In the genomic region with DNA sequence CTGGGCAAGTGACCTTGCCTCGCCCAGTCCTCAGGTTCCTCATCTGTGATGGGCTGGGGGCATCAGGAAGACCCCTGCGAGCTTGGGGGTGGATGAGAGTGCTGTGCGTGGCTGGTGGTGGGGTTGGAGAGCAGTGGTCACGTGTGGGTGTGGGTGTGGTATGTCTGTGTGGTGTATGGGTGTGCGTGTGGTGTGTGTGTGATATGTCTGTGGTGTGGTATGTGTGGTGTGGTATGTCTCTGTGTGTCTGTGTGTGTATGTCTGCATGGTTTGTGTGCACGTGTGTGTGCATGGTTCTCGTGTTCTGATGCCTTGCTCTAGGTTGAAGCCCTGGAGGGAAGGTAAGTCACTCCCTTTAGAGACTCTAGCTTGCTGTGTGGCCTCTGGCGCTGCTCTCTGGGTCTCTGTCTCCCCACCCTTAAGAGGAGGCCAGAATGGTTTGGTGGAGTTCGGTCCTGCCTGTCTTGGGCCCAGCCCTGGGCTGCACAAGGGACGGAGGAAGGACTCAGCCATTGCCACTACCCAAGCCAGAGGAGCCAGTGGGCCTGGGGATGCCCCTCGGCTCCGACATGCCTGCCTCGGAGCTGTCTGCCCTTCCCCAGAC, we compare ENCODE assay signal across 14 cellular contexts.
A peak's percentile ranks its signal among the peaks of the same experiment; 100 is the strongest.
DNase-seq lines count a peak whose midpoint lies in the region; ATAC-seq, FAIRE-seq and TF ChIP-seq lines count a peak whose summit lies in the region.
"Had no signal": no experiment of that assay in that cellular context is flagged by ENCODE, and none has a peak within 500 bp of the region (broad histone marks: within the 10 kb centered on the region; RNA-seq: fewer than 3 reads in every experiment).

No MANE protein-coding gene starts in this region.

- H4K20me1 ChIP-seq in PC-9 (ENCODE audit: insufficient read depth), result peaks cover 3% of the 10 kb centered on the region; the same call in 1 of the 2 replicates
- H4K20me1 ChIP-seq in endothelial cell of umbilical vein (replicated peaks; ENCODE audit: control insufficient read depth, extremely low read depth, insufficient read depth, low read length), result no peaks in the 10 kb centered on the region
- peaks cover 12% of the 10 kb centered on the region; the same call in 1 of the 2 replicates for H4K20me1 ChIP-seq in HepG2 (ENCODE audit: insufficient read depth, low read length)

- peak overlapping the region; percentile 70 for H3K4me2 ChIP-seq in PC-9
- no peak overlapping the region for H3K4me2 ChIP-seq in endothelial cell of umbilical vein (ENCODE audit: insufficient read depth, low read length)
- no peak overlapping the region for H3K4me2 ChIP-seq in HepG2 (ENCODE audit: low read depth, low read length)

- no peak for ATAC-seq in CD4-positive, CD25-positive, alpha-beta regulatory T cell (ENCODE audit: low read depth in 2 of 2)
- ATAC-seq in HepG2, result no peak
- no peak for ATAC-seq in mucosa of descending colon
- ATAC-seq: activated CD8-positive, alpha-beta memory T cell treated with anti-CD3 and anti-CD28 coated beads, Interleukin-2, amount 10 ng/mL, durations not matched to agents 7 days and 5 days had no signal

- intact Hi-C loops in PC-9 (cut with micrococcal nuclease; ENCODE audit: unreplicated experiment) (loop anchor here (2.0 kb wide), 2 partner anchors 22 to 30 kb away; no protein-coding TSS in a partner anchor), endothelial cell of umbilical vein (cut with micrococcal nuclease) (loop anchor here (1.0 to 5.0 kb wide), 2 partner anchors 36 to 73 kb away; no protein-coding TSS in a partner anchor), HepG2 (cut with micrococcal nuclease; ENCODE audit: unreplicated experiment) (no loop called here), mucosa of descending colon (cut with DNase I, micrococcal nuclease) (no loop called here)

- WGBS in HepG2 (ENCODE audit: low lambda C conversion rate), result 99% methylated on average over 7 of the region's 13 CpGs

- no peaks in the 10 kb centered on the region for H3K36me3 Mint-ChIP-seq in CD4-positive, CD25-positive, alpha-beta regulatory T cell
- H3K36me3 Mint-ChIP-seq: activated CD8-positive, alpha-beta memory T cell treated with anti-CD3 and anti-CD28 coated beads, Interleukin-2, amount 10 ng/mL, durations not matched to agents 7 days and 5 days had no signal

- CTCF ChIA-PET in PC-9 (lab: Charles Lee), result interaction anchor here (1.0 kb wide), 1 partner anchor 20 kb away, joined by 3 read pairs; no protein-coding TSS in a partner anchor
- CTCF ChIA-PET in endothelial cell of umbilical vein (lab: Charles Lee), result interaction anchor here (1.0 to 1.8 kb wide), 6 partner anchors 17 to 250 kb away, joined by 3 to 8 read pairs (median 4); no protein-coding TSS in a partner anchor
- CTCF ChIA-PET in HepG2 (lab: Yijun Ruan, JAX; ENCODE audit: low intra/inter-chr PET ratio, low total read pairs), result no interaction called here

- DNase-seq in CD4-positive, CD25-positive, alpha-beta regulatory T cell, result no peak
- DNase-seq in PC-9 (no peak), endothelial cell of umbilical vein (ENCODE audit: low read depth, low spot score) (no peak), HepG2 (ENCODE audit: low spot score) (no peak), mucosa of descending colon (no peak), HUDEP-2 (lab: John Stamatoyannopoulos, UW; ENCODE audit: unreplicated experiment in 76 of 76) (no peak)
- no peak for DNase-seq in activated effector memory CD4-positive, alpha-beta T cell treated with Interleukin-2 at 50 U/mL for 16 hours
- DNase-seq: activated CD8-positive, alpha-beta memory T cell treated with anti-CD3 and anti-CD28 coated beads, Interleukin-2, amount 10 ng/mL, durations not matched to agents 7 days and 5 days; activated naive CD4-positive, alpha-beta T cell treated with anti-CD3 and anti-CD28 coated beads, Interleukin-2, amount 50 U/mL, for 16 hours; MV-4-11; stimulated activated CD4-positive, alpha-beta T cell treated with anti-CD3 and anti-CD28 coated beads, Interleukin-1b, Interleukin-23, amount 100 ng/mL, for 48 hours had no signal

- H3F3A ChIP-seq in PC-9 (ENCODE audit: insufficient read depth, low read depth), result peaks cover 15% of the 10 kb centered on the region; the same call in 1 of the 2 replicates

- TF ChIP-seq CTCF in PC-9 (conservative IDR thresholded peaks at IDR 0.05) (no peak), endothelial cell of umbilical vein (IDR thresholded peaks at IDR 0.05; ENCODE audit: extremely low read depth in 1 of 2, insufficient read depth in 1 of 2, low read depth in 1 of 2, low read length in 2 of 2) (no peak), HepG2 (CRISPR knock-in tag; IDR thresholded peaks at IDR 0.05) (no peak), mucosa of descending colon (IDR thresholded peaks at IDR 0.05) (no peak)

- BruUV-seq in PC-9 (replicated peaks; lab: Mats Ljungman, UMichigan) (no TSS peak), endothelial cell of umbilical vein (replicated peaks; lab: Mats Ljungman, UMichigan) (no TSS peak), HepG2 (replicated peaks; lab: Mats Ljungman, UMichigan) (no TSS peak)

- dilution Hi-C loops in endothelial cell of umbilical vein (cut with MboI; ENCODE audit: extremely low pct_ligation_motif_present, low sequenced_read_pairs), result no loop called here

- peak overlapping the region; percentile 18 for H3K9ac ChIP-seq in endothelial cell of umbilical vein (replicated peaks; ENCODE audit: extremely low read depth, insufficient read depth, low read length)
- no peak overlapping the region for H3K9ac ChIP-seq in rectal smooth muscle tissue (ENCODE audit: low read length)
- H3K9ac ChIP-seq in HepG2 (ENCODE audit: insufficient read depth, low read depth, low read length), result no peak overlapping the region

- in situ Hi-C loops in HepG2 (cut with HindIII; ENCODE audit: extremely low pct_ligation_motif_present, low pct_unique_long_range_greater_than_20kb), result no loop called here

- H3K9me1 ChIP-seq in endothelial cell of umbilical vein (replicated peaks; ENCODE audit: control insufficient read depth, extremely low read depth, insufficient read depth, low read length), result no peaks in the 10 kb centered on the region

- H3K27ac ChIP-seq in CD4-positive, CD25-positive, alpha-beta regulatory T cell (ENCODE audit: insufficient read depth, low read length, poor library complexity, severe bottlenecking), result no peak overlapping the region
- H3K27ac ChIP-seq in PC-9, result no peak overlapping the region
- H3K27ac ChIP-seq in endothelial cell of umbilical vein (ENCODE audit: insufficient read depth, low read depth, low read length), result peak overlapping the region; percentile 66
- H3K27ac ChIP-seq in rectal smooth muscle tissue (ENCODE audit: low read depth, low read length), result peak overlapping the region; percentile 37
- no peak overlapping the region for H3K27ac ChIP-seq in HepG2 (ENCODE audit: extremely low read length, insufficient read depth, low read length)

- no peaks in the 10 kb centered on the region for H3K27me3 Mint-ChIP-seq in CD4-positive, CD25-positive, alpha-beta regulatory T cell

- H3K9me3 ChIP-seq in CD4-positive, CD25-positive, alpha-beta regulatory T cell (ENCODE audit: control insufficient read depth in 2 of 2, low read length in 2 of 2), result no peaks in the 10 kb centered on the region
- no peaks in the 10 kb centered on the region for H3K9me3 ChIP-seq in PC-9 (ENCODE audit: insufficient read depth, low read depth)
- no peaks in the 10 kb centered on the region for H3K9me3 ChIP-seq in endothelial cell of umbilical vein (replicated peaks; ENCODE audit: control insufficient read depth, insufficient read depth, low read length)
- no peaks in the 10 kb centered on the region for H3K9me3 ChIP-seq in HepG2 (ENCODE audit: low read length)
- H3K9me3 ChIP-seq in mucosa of descending colon, result no peaks in the 10 kb centered on the region
- H3K9me3 ChIP-seq: HAP-1 had no signal

- H3K4me3 ChIP-seq in CD4-positive, CD25-positive, alpha-beta regulatory T cell (ENCODE audit: low read depth, low read length), result no peak overlapping the region
- H3K4me3 ChIP-seq in PC-9, result no peak overlapping the region
- H3K4me3 ChIP-seq in endothelial cell of umbilical vein (replicated peaks in 1 of 3; ENCODE audit: insufficient read depth in 1 of 3, low read depth in 1 of 3, low read length in 3 of 3), result no peak overlapping the region
- peak overlapping the region; percentile 13 for H3K4me3 ChIP-seq in rectal smooth muscle tissue (ENCODE audit: low read length)
- no peak overlapping the region for H3K4me3 ChIP-seq in HepG2 (replicated peaks in 1 of 3; ENCODE audit: insufficient read depth in 1 of 3, low read depth in 2 of 3, low read length in 3 of 3)
- H3K4me3 ChIP-seq in mucosa of descending colon, result no peak overlapping the region
- H3K4me3 ChIP-seq: HAP-1 had no signal

- POLR2A ChIA-PET in PC-9 (lab: Charles Lee; ENCODE audit: unreplicated experiment), result interaction anchor here (0.5 kb wide), 1 partner anchor 250 kb away, joined by 3 read pairs; no protein-coding TSS in a partner anchor
- POLR2A ChIA-PET in endothelial cell of umbilical vein (lab: Charles Lee), result interaction anchor here (1.0 kb wide), 1 partner anchor 72 kb away, joined by 3 read pairs; no protein-coding TSS in a partner anchor
- POLR2A ChIA-PET in HepG2 (lab: Yijun Ruan, JAX), result no interaction called here

- no peaks in the 10 kb centered on the region for H3K4me1 ChIP-seq in CD4-positive, CD25-positive, alpha-beta regulatory T cell (ENCODE audit: control insufficient read depth, insufficient read depth, low read length, poor library complexity, severe bottlenecking)
- peaks cover 56% of the 10 kb centered on the region for H3K4me1 ChIP-seq in PC-9 (replicated peaks; ENCODE audit: insufficient read depth)
- peaks cover 27% of the 10 kb centered on the region for H3K4me1 ChIP-seq in endothelial cell of umbilical vein (ENCODE audit: control insufficient read depth, extremely low read depth, insufficient read depth, low read length)
- peaks cover 27% of the 10 kb centered on the region for H3K4me1 ChIP-seq in rectal smooth muscle tissue (ENCODE audit: control insufficient read depth, insufficient read depth, low read length)
- H3K4me1 ChIP-seq in HepG2 (ENCODE audit: insufficient read depth, low read length), result no peaks in the 10 kb centered on the region
- peaks cover 6% of the 10 kb centered on the region for H3K4me1 ChIP-seq in mucosa of descending colon (ENCODE audit: low read depth)
- H3K4me1 ChIP-seq: HAP-1 had no signal

- no peaks in the 10 kb centered on the region for H3K27me3 ChIP-seq in CD4-positive, CD25-positive, alpha-beta regulatory T cell (ENCODE audit: control insufficient read depth, insufficient read depth, low read length)
- H3K27me3 ChIP-seq in PC-9 (ENCODE audit: insufficient read depth, low read depth) (no peaks in the 10 kb centered on the region), endothelial cell of umbilical vein (ENCODE audit: control insufficient read depth in 2 of 2, insufficient read depth in 2 of 2, low read length in 2 of 2) (no peaks in the 10 kb centered on the region), rectal smooth muscle tissue (ENCODE audit: control insufficient read depth, insufficient read depth, low read length) (no peaks in the 10 kb centered on the region), HepG2 (ENCODE audit: control insufficient read depth in 1 of 2, insufficient read depth in 2 of 2, low read length in 2 of 2) (no peaks in the 10 kb centered on the region)

- H3K79me2 ChIP-seq in PC-9 (ENCODE audit: low read depth) (peaks cover 52% of the 10 kb centered on the region), endothelial cell of umbilical vein (ENCODE audit: control insufficient read depth, insufficient read depth, low read length) (no peaks in the 10 kb centered on the region), HepG2 (ENCODE audit: insufficient read depth, low read length) (no peaks in the 10 kb centered on the region)

- H3K27ac Mint-ChIP-seq in CD4-positive, CD25-positive, alpha-beta regulatory T cell, result peak overlapping the region in 2 of 3 donors; percentile 10 to 55
- H3K27ac Mint-ChIP-seq: activated CD8-positive, alpha-beta memory T cell treated with anti-CD3 and anti-CD28 coated beads, Interleukin-2, amount 10 ng/mL, durations not matched to agents 7 days and 5 days had no signal

- peaks cover 2% of the 10 kb centered on the region for H3K36me3 ChIP-seq in CD4-positive, CD25-positive, alpha-beta regulatory T cell (ENCODE audit: control insufficient read depth, insufficient read depth, low read length)
- H3K36me3 ChIP-seq in PC-9 (ENCODE audit: low read depth) (no peaks in the 10 kb centered on the region), endothelial cell of umbilical vein (ENCODE audit: control insufficient read depth in 2 of 2, extremely low read depth in 1 of 2, insufficient read depth in 2 of 2, low read length in 2 of 2) (peaks cover 0 to 3% of the 10 kb centered on the region in 2 experiments), rectal smooth muscle tissue (ENCODE audit: control insufficient read depth, insufficient read depth, low read length) (peaks cover 7% of the 10 kb centered on the region), HepG2 (replicated peaks in 1 of 2; ENCODE audit: control insufficient read depth in 1 of 2, insufficient read depth in 2 of 2, low read length in 2 of 2) (peaks cover 15 to 42% of the 10 kb centered on the region in 2 experiments; a peak in 4 of 5 replicates), mucosa of descending colon (ENCODE audit: low read depth) (peaks cover 7% of the 10 kb centered on the region)
- H3K36me3 ChIP-seq: HAP-1 had no signal

- no peak for TF ChIP-seq EP300 in HepG2 (IDR thresholded peaks at IDR 0.05; ENCODE audit: low read depth in 2 of 2, low read length in 2 of 2)
- no peak for TF ChIP-seq EP300 in HepG2 (CRISPR knock-in tag; IDR thresholded peaks at IDR 0.05; ENCODE audit: borderline replicate concordance)

- H3K9me2 ChIP-seq in PC-9 (ENCODE audit: insufficient read depth), result no peaks in the 10 kb centered on the region

- no peak overlapping the region for H3K4me3 Mint-ChIP-seq in CD4-positive, CD25-positive, alpha-beta regulatory T cell
- H3K4me3 Mint-ChIP-seq: activated CD8-positive, alpha-beta memory T cell treated with anti-CD3 and anti-CD28 coated beads, Interleukin-2, amount 10 ng/mL, durations not matched to agents 7 days and 5 days; CD14-positive monocyte had no signal

- FAIRE-seq in endothelial cell of umbilical vein (lab: Jason Lieb, UNC) (peak; percentile 33), HepG2 (lab: Jason Lieb, UNC) (no peak)

- no peak for TF ChIP-seq POLR2A in endothelial cell of umbilical vein (IDR thresholded peaks at IDR 0.05; ENCODE audit: low read depth, low read length)
- no peak for TF ChIP-seq POLR2A in HepG2 (IDR thresholded peaks at IDR 0.05; ENCODE audit: insufficient read depth in 1 of 2, low read depth in 2 of 2, low read length in 2 of 2)

- H2AFZ ChIP-seq in PC-9, result no peak overlapping the region
- H2AFZ ChIP-seq in endothelial cell of umbilical vein (ENCODE audit: low read depth, low read length), result no peak overlapping the region
- H2AFZ ChIP-seq in HepG2 (ENCODE audit: low read length), result no peak overlapping the region

- H3K9me3 Mint-ChIP-seq in CD4-positive, CD25-positive, alpha-beta regulatory T cell, result no peaks in the 10 kb centered on the region
- H3K9me3 Mint-ChIP-seq: CD14-positive monocyte had no signal

- H3K4me1 Mint-ChIP-seq in CD4-positive, CD25-positive, alpha-beta regulatory T cell, result peaks cover 0 to 9% (median 4%) of the 10 kb centered on the region in 4 donors

- TF ChIP-seq RAD21 in HepG2 (CRISPR knock-in tag; IDR thresholded peaks at IDR 0.05), result no peak

Comparison
In these comparisons a context has a peak if more than half of its experiments do, and no peak if none do; other contexts are left out.
1. H3K27ac ChIP-seq: peak in endothelial cell of umbilical vein (single experiment) and rectal smooth muscle tissue (single experiment); none in CD4-positive, CD25-positive, alpha-beta regulatory T cell (single experiment), PC-9 (single experiment) and HepG2 (single experiment).
2. intact Hi-C loops: an anchor here in PC-9 (2.0 kb wide) and endothelial cell of umbilical vein (1.0 to 5.0 kb wide); none called in HepG2 and mucosa of descending colon.